In genomic region chr2:182642328-182642727, GRCh38 we compare ENCODE assay signal across 8 cellular contexts.
A peak's percentile ranks its signal among the peaks of the same experiment; 100 is the strongest.
DNase-seq lines count a peak whose midpoint lies in the region; ATAC-seq lines count a peak whose summit lies in the region.

No MANE protein-coding gene starts in this region.

- H3K4me3 Mint-ChIP-seq in memory B cell: no peak overlapping the region

- H3K27me3 Mint-ChIP-seq in memory B cell: peaks cover 2% of the 10 kb centered on the region

- no peaks in the 10 kb centered on the region for H3K36me3 Mint-ChIP-seq in memory B cell

- H3K4me1 Mint-ChIP-seq in memory B cell: peaks cover 7% of the 10 kb centered on the region

- H3K27ac Mint-ChIP-seq in memory B cell: no peak overlapping the region

- peak; percentile 7 for DNase-seq in GM04503 (ENCODE audit: low read depth)
- peak; percentile 55 for DNase-seq in RPMI8226
- DNase-seq in cerebellar cortex (ENCODE audit: low spot score): peak; percentile 81
- DNase-seq in memory B cell (ENCODE audit: low spot score in 2 of 2): peak; percentile 34 to 41
- no peak for DNase-seq in inferior parietal cortex (ENCODE audit: extremely low spot score)
- DNase-seq in COLO668 (lab: John Stamatoyannopoulos, UW; ENCODE audit: unreplicated experiment): no peak

- no peaks in the 10 kb centered on the region for H3K9me3 Mint-ChIP-seq in memory B cell

- peak; percentile 100 for ATAC-seq in GM19463 (IDR thresholded peaks at IDR 0.05; ENCODE audit: unreplicated experiment)
- peak; percentile 99 for ATAC-seq in HG03175 (IDR thresholded peaks at IDR 0.05; ENCODE audit: unreplicated experiment)
- ATAC-seq in memory B cell (ENCODE audit: low read depth): peak; percentile 94

Comparison
In these comparisons a context has a peak if more than half of its experiments do, and no peak if none do; other contexts are left out.
1. DNase-seq: peak in GM04503 (single experiment), RPMI8226 (single experiment), cerebellar cortex (single experiment) and memory B cell (2 of 2); none in inferior parietal cortex (single experiment) and COLO668 (single experiment).
2. Peak in every context shown above with its lines, with median percentiles within 50 percentile points of each other: ATAC-seq.